12 cellular contexts compared by ENCODE assay signal in genomic region chr13:57633950-57634828, GRCh38. TPM values are rescaled to one million over a fixed set of nuclear protein-coding genes. Genes with fewer than 3 reads are reported as not detected.
DNase-seq lines count a peak whose midpoint lies in the region; ATAC-seq and TF ChIP-seq lines count a peak whose summit lies in the region.
"Had no signal": no experiment of that assay in that cellular context is flagged by ENCODE, and none has a peak within 500 bp of the region (broad histone marks: within the 10 kb centered on the region; RNA-seq: fewer than 3 reads in every experiment).

No MANE protein-coding gene starts in this region.

- H3K4me3 Mint-ChIP-seq in central memory CD8-positive, alpha-beta T cell: no peak overlapping the region

- peaks cover 27% of the 10 kb centered on the region for H3K27me3 Mint-ChIP-seq in central memory CD8-positive, alpha-beta T cell

- no peaks in the 10 kb centered on the region for H3K9me3 Mint-ChIP-seq in central memory CD8-positive, alpha-beta T cell

- peak overlapping the region; percentile 59 for H3K27ac Mint-ChIP-seq in central memory CD8-positive, alpha-beta T cell (ENCODE audit: low read depth)

- no peak for DNase-seq in central memory CD8-positive, alpha-beta T cell (ENCODE audit: low spot score in 2 of 2)
- DNase-seq in left lobe of liver (ENCODE audit: low spot score): peak; percentile 41
- DNase-seq in smooth muscle cell (lab: John Stamatoyannopoulos, UW; ENCODE audit: unreplicated experiment): no peak
- DNase-seq in COLO829 (ENCODE audit: low spot score): no peak
- DNase-seq in NCI-H345 treated with DMSO at 0.1 percent for 48 hours (lab: John Stamatoyannopoulos, UW; ENCODE audit: unreplicated experiment): no peak
- DNase-seq in activated effector memory CD4-positive, alpha-beta T cell treated with Interleukin-2 at 50 U/mL for 16 hours: no peak
- DNase-seq: NCI-H1048 had no signal

- H3K9me3 ChIP-seq in HUES64 (ENCODE audit: insufficient read depth, low read depth, low read length): no peaks in the 10 kb centered on the region
- no peaks in the 10 kb centered on the region for H3K9me3 ChIP-seq in smooth muscle cell (replicated peaks; ENCODE audit: low read depth)

- peaks cover 61% of the 10 kb centered on the region for H4K20me1 ChIP-seq in smooth muscle cell (ENCODE audit: low read depth)

- no peaks in the 10 kb centered on the region for H3F3A ChIP-seq in smooth muscle cell (ENCODE audit: low read depth)

- H3K9ac ChIP-seq in HUES64 (ENCODE audit: low read depth, low read length): no peak overlapping the region
- H3K9ac ChIP-seq in smooth muscle cell (ENCODE audit: low read depth): no peak overlapping the region

- no peaks in the 10 kb centered on the region for H3K4me1 Mint-ChIP-seq in central memory CD8-positive, alpha-beta T cell

- H3K4me1 ChIP-seq in HUES64 (ENCODE audit: insufficient read depth, low read length): 0 out of 2 replicates have a peak, but pooled peaks cover 6% of the 10 kb centered on the region
- H3K4me1 ChIP-seq in smooth muscle cell (ENCODE audit: low read depth): peaks cover 10% of the 10 kb centered on the region

- H3K27me3 ChIP-seq in HUES64 (ENCODE audit: insufficient read depth, low read length) (peaks cover 83% of the 10 kb centered on the region), smooth muscle cell (ENCODE audit: low read depth) (peaks cover 45% of the 10 kb centered on the region)

- no peak overlapping the region for H3K27ac ChIP-seq in HUES64 (ENCODE audit: low read depth, low read length)
- H3K27ac ChIP-seq in smooth muscle cell (ENCODE audit: low read depth): no peak overlapping the region
- H3K27ac ChIP-seq: epithelial cell of prostate, VCaP had no signal

- H2AFZ ChIP-seq in smooth muscle cell (ENCODE audit: low read depth): no peak overlapping the region

- no peaks in the 10 kb centered on the region for H3K79me2 ChIP-seq in smooth muscle cell (ENCODE audit: low read depth)

- 8% methylated on average over 78 of the region's 78 CpGs for WGBS in HUES64
- 12% methylated on average over 78 of the region's 78 CpGs for WGBS in smooth muscle cell (ENCODE audit: low lambda C conversion rate)

- TF ChIP-seq CTCF in smooth muscle cell (IDR thresholded peaks at IDR 0.05; ENCODE audit: borderline replicate concordance, insufficient read depth, poor library complexity, severe bottlenecking): peak; percentile 22

- H3K4me3 ChIP-seq in HUES64 (ENCODE audit: low read length) (peak overlapping the region; percentile 48), smooth muscle cell (peak overlapping the region; percentile 63)
- H3K4me3 ChIP-seq: GM12878 had no signal

- peak overlapping the region; percentile 88 for H3K4me2 ChIP-seq in smooth muscle cell

- H3K36me3 ChIP-seq in HUES64 (ENCODE audit: insufficient read depth, low read length): no peaks in the 10 kb centered on the region
- no peaks in the 10 kb centered on the region for H3K36me3 ChIP-seq in smooth muscle cell (ENCODE audit: low read depth)

- no peaks in the 10 kb centered on the region for H3K36me3 Mint-ChIP-seq in central memory CD8-positive, alpha-beta T cell (ENCODE audit: insufficient read depth)

- ATAC-seq in central memory CD8-positive, alpha-beta T cell (replicated peaks; ENCODE audit: extremely low read depth, poor library complexity, severe bottlenecking): no peak
- ATAC-seq in left lobe of liver (no peak), HG02973 (IDR thresholded peaks at IDR 0.05; ENCODE audit: unreplicated experiment) (no peak)
- ATAC-seq: GM12878 had no signal

RNA-seq across cellular contexts. Expression of gene PCDH17, which starts 2.6 kb away (rescaled TPM):
- 1.1 TPM for polyA plus RNA-seq in HUES64 (2013, experiment 1 of 2)
- polyA plus RNA-seq in HUES64 (2013, experiment 2 of 2): 1.3 TPM
- total RNA-seq in left lobe of liver (0.65 TPM), smooth muscle cell (9.6 and 9.7 TPM in 2 replicates)
- polyA plus RNA-seq in smooth muscle cell: 5.7 and 5.9 TPM in 2 replicates
